ENCODE assay signal across 10 cellular contexts in genomic region chr20:17747431-17747846, GRCh38. TPM values are rescaled to one million over a fixed set of nuclear protein-coding genes. Genes with fewer than 3 reads are reported as not detected.
DNase-seq lines count a peak whose midpoint lies in the region; ATAC-seq and TF ChIP-seq lines count a peak whose summit lies in the region.
"Had no signal": no experiment of that assay in that cellular context is flagged by ENCODE, and none has a peak within 500 bp of the region (broad histone marks: within the 10 kb centered on the region; RNA-seq: fewer than 3 reads in every experiment).

No MANE protein-coding gene starts in this region.

- H3K79me2 ChIP-seq in GM23338 (replicated peaks; ENCODE audit: insufficient read depth), result no peaks in the 10 kb centered on the region

- H3K4me3 ChIP-seq in GM23338, result no peak overlapping the region
- no peak overlapping the region for H3K4me3 ChIP-seq in epithelial cell of proximal tubule (ENCODE audit: low read depth, low read length)
- H3K4me3 ChIP-seq: transverse colon had no signal

- 0 out of 2 replicates have a peak, but pooled peaks cover 9% of the 10 kb centered on the region for H3K9me2 ChIP-seq in GM23338 (ENCODE audit: insufficient read depth)

- H4K20me1 ChIP-seq in GM23338 (replicated peaks; ENCODE audit: insufficient read depth), result no peaks in the 10 kb centered on the region

- peaks cover 34% of the 10 kb centered on the region for H3K4me1 Mint-ChIP-seq in GM23338
- peaks cover 4% of the 10 kb centered on the region for H3K4me1 Mint-ChIP-seq in activated T-helper 2 cell treated with anti-CD3 and anti-CD28 coated beads, Interferon-gamma antibody, Interleukin-2, Interleukin-4, amounts not matched to agents 10 μg/mL and 5 μg/mL and 100 μg/mL, durations not matched to agents 14 hours and 24 hours and 36 hours (ENCODE audit: low read depth)
- H3K4me1 Mint-ChIP-seq: activated naive CD4-positive, alpha-beta T cell treated with anti-CD3 and anti-CD28 coated beads, Interleukin-2, amount 50 U/mL, for 24 hours had no signal

- H3K27me3 ChIP-seq in GM23338 (ENCODE audit: insufficient read depth), result no peaks in the 10 kb centered on the region
- H3K27me3 ChIP-seq: transverse colon had no signal

- intact Hi-C loops in sciatic nerve (cut with DNase I), result no loop called here
- intact Hi-C loops in activated T-helper 2 cell treated with anti-CD3 and anti-CD28 coated beads, Interferon-gamma antibody, Interleukin-2, Interleukin-4, amounts not matched to agents 10 μg/mL and 5 μg/mL and 100 μg/mL, durations not matched to agents 14 hours and 24 hours and 36 hours (cut with micrococcal nuclease), result no loop called here

- H3K36me3 ChIP-seq in GM23338 (ENCODE audit: insufficient read depth), result no peaks in the 10 kb centered on the region
- H3K36me3 ChIP-seq: transverse colon had no signal

- H3K4me3 Mint-ChIP-seq in GM23338, result no peak overlapping the region
- no peak overlapping the region for H3K4me3 Mint-ChIP-seq in activated T-helper 2 cell treated with anti-CD3 and anti-CD28 coated beads, Interferon-gamma antibody, Interleukin-2, Interleukin-4, amounts not matched to agents 10 μg/mL and 5 μg/mL and 100 μg/mL, durations not matched to agents 14 hours and 24 hours and 36 hours (ENCODE audit: low read depth)
- H3K4me3 Mint-ChIP-seq: activated naive CD4-positive, alpha-beta T cell treated with anti-CD3 and anti-CD28 coated beads, Interleukin-2, amount 50 U/mL, for 24 hours had no signal

- H3K27me3 Mint-ChIP-seq in GM23338 (ENCODE audit: insufficient read depth, low read depth, poor library complexity), result peaks cover 5% of the 10 kb centered on the region
- peaks cover 7% of the 10 kb centered on the region for H3K27me3 Mint-ChIP-seq in activated T-helper 2 cell treated with anti-CD3 and anti-CD28 coated beads, Interferon-gamma antibody, Interleukin-2, Interleukin-4, amounts not matched to agents 10 μg/mL and 5 μg/mL and 100 μg/mL, durations not matched to agents 14 hours and 24 hours and 36 hours (ENCODE audit: low read depth)

- peak overlapping the region; percentile 49 for H3K27ac Mint-ChIP-seq in GM23338
- H3K27ac Mint-ChIP-seq in activated T-helper 2 cell treated with anti-CD3 and anti-CD28 coated beads, Interferon-gamma antibody, Interleukin-2, Interleukin-4, amounts not matched to agents 10 μg/mL and 5 μg/mL and 100 μg/mL, durations not matched to agents 14 hours and 24 hours and 36 hours, result no peak overlapping the region
- H3K27ac Mint-ChIP-seq: activated naive CD4-positive, alpha-beta T cell treated with anti-CD3 and anti-CD28 coated beads, Interleukin-2, amount 50 U/mL, for 24 hours had no signal

- no peaks in the 10 kb centered on the region for H3F3A ChIP-seq in GM23338 (replicated peaks; ENCODE audit: low read depth)

- ATAC-seq in GM23338 (no peak), sciatic nerve (peak; percentile 13), HG02759 (IDR thresholded peaks at IDR 0.05; ENCODE audit: unreplicated experiment) (no peak), HG03159 (IDR thresholded peaks at IDR 0.05; ENCODE audit: unreplicated experiment) (no peak)

- H3K27ac ChIP-seq in GM23338 (ENCODE audit: low read depth), result no peak overlapping the region
- H3K27ac ChIP-seq: transverse colon had no signal

- H3K9me3 Mint-ChIP-seq in GM23338, result no peaks in the 10 kb centered on the region
- H3K9me3 Mint-ChIP-seq in activated T-helper 2 cell treated with anti-CD3 and anti-CD28 coated beads, Interferon-gamma antibody, Interleukin-2, Interleukin-4, amounts not matched to agents 10 μg/mL and 5 μg/mL and 100 μg/mL, durations not matched to agents 14 hours and 24 hours and 36 hours, result no peaks in the 10 kb centered on the region
- H3K9me3 Mint-ChIP-seq: activated naive CD4-positive, alpha-beta T cell treated with anti-CD3 and anti-CD28 coated beads, Interleukin-2, amount 50 U/mL, for 24 hours had no signal

- H2AFZ ChIP-seq in GM23338, result no peak overlapping the region

- DNase-seq in GM23338 (ENCODE audit: low spot score) (no peak), RPMI7951 (ENCODE audit: low read depth) (peak; percentile 93), epithelial cell of proximal tubule (ENCODE audit: low read depth) (peak; percentile 23), sciatic nerve (ENCODE audit: low spot score) (no peak), COLO829 (ENCODE audit: low spot score) (no peak)
- DNase-seq in activated T-helper 2 cell treated with anti-CD3 and anti-CD28 coated beads, Interferon-gamma antibody, Interleukin-2, Interleukin-4, amounts not matched to agents 10 μg/mL and 5 μg/mL and 100 μg/mL, durations not matched to agents 14 hours and 24 hours and 36 hours (ENCODE audit: low spot score), result no peak
- DNase-seq: transverse colon had no signal

- no peak overlapping the region for H3K4me2 ChIP-seq in GM23338

- H3K4me1 ChIP-seq in GM23338 (ENCODE audit: insufficient read depth), result peaks cover 15% of the 10 kb centered on the region; the same call in 1 of the 2 replicates
- H3K4me1 ChIP-seq: transverse colon had no signal

- TF ChIP-seq CTCF in GM23338 (conservative IDR thresholded peaks at IDR 0.05; ENCODE audit: low read depth in 2 of 2) (no peak), epithelial cell of proximal tubule (conservative IDR thresholded peaks at IDR 0.05; ENCODE audit: low read depth, low read length) (no peak)

- H3K36me3 Mint-ChIP-seq in GM23338 (ENCODE audit: low read depth), result no peaks in the 10 kb centered on the region
- H3K36me3 Mint-ChIP-seq in activated T-helper 2 cell treated with anti-CD3 and anti-CD28 coated beads, Interferon-gamma antibody, Interleukin-2, Interleukin-4, amounts not matched to agents 10 μg/mL and 5 μg/mL and 100 μg/mL, durations not matched to agents 14 hours and 24 hours and 36 hours (ENCODE audit: low read depth), result no peaks in the 10 kb centered on the region
- H3K36me3 Mint-ChIP-seq: activated naive CD4-positive, alpha-beta T cell treated with anti-CD3 and anti-CD28 coated beads, Interleukin-2, amount 50 U/mL, for 24 hours had no signal

TF ChIP-seq in GM23338, 12 proteins besides CTCF, POLR2A, EP300 and RAD21:
- TF ChIP-seq ZNF114 (CRISPR knock-in tag; IDR thresholded peaks at IDR 0.05), result no peak
- TF ChIP-seq, protein P1, sequence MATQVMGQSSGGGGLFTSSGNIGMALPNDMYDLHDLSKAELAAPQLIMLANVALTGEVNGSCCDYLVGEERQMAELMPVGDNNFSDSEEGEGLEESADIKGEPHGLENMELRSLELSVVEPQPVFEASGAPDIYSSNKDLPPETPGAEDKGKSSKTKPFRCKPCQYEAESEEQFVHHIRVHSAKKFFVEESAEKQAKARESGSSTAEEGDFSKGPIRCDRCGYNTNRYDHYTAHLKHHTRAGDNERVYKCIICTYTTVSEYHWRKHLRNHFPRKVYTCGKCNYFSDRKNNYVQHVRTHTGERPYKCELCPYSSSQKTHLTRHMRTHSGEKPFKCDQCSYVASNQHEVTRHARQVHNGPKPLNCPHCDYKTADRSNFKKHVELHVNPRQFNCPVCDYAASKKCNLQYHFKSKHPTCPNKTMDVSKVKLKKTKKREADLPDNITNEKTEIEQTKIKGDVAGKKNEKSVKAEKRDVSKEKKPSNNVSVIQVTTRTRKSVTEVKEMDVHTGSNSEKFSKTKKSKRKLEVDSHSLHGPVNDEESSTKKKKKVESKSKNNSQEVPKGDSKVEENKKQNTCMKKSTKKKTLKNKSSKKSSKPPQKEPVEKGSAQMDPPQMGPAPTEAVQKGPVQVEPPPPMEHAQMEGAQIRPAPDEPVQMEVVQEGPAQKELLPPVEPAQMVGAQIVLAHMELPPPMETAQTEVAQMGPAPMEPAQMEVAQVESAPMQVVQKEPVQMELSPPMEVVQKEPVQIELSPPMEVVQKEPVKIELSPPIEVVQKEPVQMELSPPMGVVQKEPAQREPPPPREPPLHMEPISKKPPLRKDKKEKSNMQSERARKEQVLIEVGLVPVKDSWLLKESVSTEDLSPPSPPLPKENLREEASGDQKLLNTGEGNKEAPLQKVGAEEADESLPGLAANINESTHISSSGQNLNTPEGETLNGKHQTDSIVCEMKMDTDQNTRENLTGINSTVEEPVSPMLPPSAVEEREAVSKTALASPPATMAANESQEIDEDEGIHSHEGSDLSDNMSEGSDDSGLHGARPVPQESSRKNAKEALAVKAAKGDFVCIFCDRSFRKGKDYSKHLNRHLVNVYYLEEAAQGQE (IDR thresholded peaks at IDR 0.05; ENCODE audit: unreplicated experiment), result no peak
- no peak for TF ChIP-seq ETS1 (IDR thresholded peaks at IDR 0.05)
- TF ChIP-seq JUNB (IDR thresholded peaks at IDR 0.05; ENCODE audit: unreplicated experiment), result no peak
- no peak for TF ChIP-seq POLR2AphosphoS5 (IDR thresholded peaks at IDR 0.05; ENCODE audit: low read depth)
- no peak for TF ChIP-seq EZH2phosphoT487 (IDR thresholded peaks at IDR 0.05; ENCODE audit: unreplicated experiment)
- no peak for TF ChIP-seq STAT1 (IDR thresholded peaks at IDR 0.05; ENCODE audit: unreplicated experiment)
- TF ChIP-seq CREB1 (CRISPR knock-in tag; IDR thresholded peaks at IDR 0.05; ENCODE audit: low read depth), result no peak
- no peak for TF ChIP-seq NANOG (IDR thresholded peaks at IDR 0.05; ENCODE audit: borderline replicate concordance)
- no peak for TF ChIP-seq ZNF331 (CRISPR knock-in tag; IDR thresholded peaks at IDR 0.05; ENCODE audit: low read depth)
- no peak for TF ChIP-seq EZH2 (IDR thresholded peaks at IDR 0.05; ENCODE audit: low read depth, unreplicated experiment)
TF ChIP-seq in GM23338: peak in this region for 0.

RNA-seq across cellular contexts. Expression of gene BANF2, which starts 47.7 kb away (rescaled TPM):
- total RNA-seq in GM23338 (2014; rRNA removed; shearing (Covaris generic)), result not detected in 2 replicates
- not detected in 2 replicates for polyA plus RNA-seq in GM23338 (2016; fragmentation: Nextera tagmentation; extraction: Ambion mirVana)
- total RNA-seq in RPMI7951 (2014; rRNA removed; shearing (Covaris generic)), result not detected in 2 replicates
- total RNA-seq in epithelial cell of proximal tubule (not detected in 2 replicates), sciatic nerve (not detected)
- total RNA-seq in activated T-helper 2 cell treated with anti-CD3 and anti-CD28 coated beads, Interferon-gamma antibody, Interleukin-2, Interleukin-4, amounts not matched to agents 10 μg/mL and 5 μg/mL and 100 μg/mL, durations not matched to agents 14 hours and 24 hours and 36 hours, result not detected in 2 replicates
- total RNA-seq: transverse colon had no signal

Comparison
In these comparisons a context has a peak if more than half of its experiments do, and no peak if none do; other contexts are left out.
1. DNase-seq: peak in RPMI7951 (single experiment) and epithelial cell of proximal tubule (single experiment); none in GM23338 (single experiment), sciatic nerve (single experiment), activated T-helper 2 cell treated with anti-CD3 and anti-CD28 coated beads, Interferon-gamma antibody, Interleukin-2, Interleukin-4, amounts not matched to agents 10 μg/mL and 5 μg/mL and 100 μg/mL, durations not matched to agents 14 hours and 24 hours and 36 hours (single experiment) and COLO829 (single experiment).